In genomic region chr3:59244343-59244742, GRCh38 we compare ENCODE assay signal across 22 cellular contexts.
DNase-seq lines count a peak whose midpoint lies in the region; ATAC-seq and TF ChIP-seq lines count a peak whose summit lies in the region.
"Had no signal": no experiment of that assay in that cellular context is flagged by ENCODE, and none has a peak within 500 bp of the region (broad histone marks: within the 10 kb centered on the region; RNA-seq: fewer than 3 reads in every experiment).

No MANE protein-coding gene starts in this region.

- H3K79me2 ChIP-seq in PC-3 (ENCODE audit: low read length) (no peaks in the 10 kb centered on the region), trophoblast cell (ENCODE audit: control insufficient read depth, insufficient read depth, low read length, poor library complexity) (no peaks in the 10 kb centered on the region)

- H3K9me3 ChIP-seq in right atrium auricular region (no peaks in the 10 kb centered on the region), PC-3 (ENCODE audit: low read length) (no peaks in the 10 kb centered on the region), trophoblast cell (ENCODE audit: insufficient read depth, low read depth, low read length) (no peaks in the 10 kb centered on the region)
- H3K9me3 ChIP-seq: A549, BE2C had no signal

- H3K18ac ChIP-seq in trophoblast cell (ENCODE audit: low read length) = no peak overlapping the region

- H4K20me1 ChIP-seq in PC-3 (ENCODE audit: low read length) = no peaks in the 10 kb centered on the region
- H4K20me1 ChIP-seq: BLaER1 treated with 17β-estradiol and CSF1 and Interleukin-3, amounts not matched to agents 10 nM and 100 nM had no signal

- ATAC-seq in Right ventricle myocardium superior (ENCODE audit: poor library complexity) (peak; percentile 51), PC-3 (no peak), GM21367 (IDR thresholded peaks at IDR 0.05; ENCODE audit: unreplicated experiment) (no peak), GM21390 (IDR thresholded peaks at IDR 0.05; ENCODE audit: unreplicated experiment) (no peak)
- ATAC-seq: A549, GM12878 had no signal

- H3K4me2 ChIP-seq in PC-3 (ENCODE audit: low read length) (no peak overlapping the region), trophoblast cell (ENCODE audit: low read length) (no peak overlapping the region)
- H3K4me2 ChIP-seq: A549; BLaER1 treated with 17β-estradiol and CSF1 and Interleukin-3, amounts not matched to agents 10 nM and 100 nM had no signal

- H2BK120ac ChIP-seq in trophoblast cell (ENCODE audit: insufficient read depth, low read length, poor library complexity) = no peak overlapping the region

- H3K4me1 ChIP-seq in right atrium auricular region (peaks cover 0 to 9% of the 10 kb centered on the region in 2 donors), PC-3 (ENCODE audit: insufficient read depth, low read length) (peaks cover 70% of the 10 kb centered on the region), trophoblast cell (ENCODE audit: control insufficient read depth in 1 of 2, insufficient read depth in 2 of 2, low read length in 2 of 2) (peaks cover 0 to 5% of the 10 kb centered on the region in 2 experiments)
- H3K4me1 ChIP-seq: A549, BE2C had no signal

- H4K91ac ChIP-seq in trophoblast cell (ENCODE audit: low read depth, low read length) = no peak overlapping the region

- no TSS peak for BruUV-seq in PC-3 (replicated peaks; lab: Mats Ljungman, UMichigan)

- H4K12ac ChIP-seq in trophoblast cell (ENCODE audit: low read depth, low read length) = no peak overlapping the region

- intact Hi-C loops in Right ventricle myocardium superior (cut with DNase I) (no loop called here), PC-3 (cut with micrococcal nuclease) (loop anchor here (10.0 kb wide), 1 partner anchor 370 kb away; no protein-coding TSS in a partner anchor)

- H3K23ac ChIP-seq in trophoblast cell (ENCODE audit: low read length) = no peak overlapping the region

- H3K36me3 ChIP-seq in right atrium auricular region (no peaks in the 10 kb centered on the region), PC-3 (ENCODE audit: low read depth, low read length) (no peaks in the 10 kb centered on the region), trophoblast cell (ENCODE audit: control insufficient read depth in 1 of 2, insufficient read depth in 2 of 2, low read length in 2 of 2) (no peaks in the 10 kb centered on the region)
- H3K36me3 ChIP-seq: BE2C had no signal

- no peak overlapping the region for H2AK5ac ChIP-seq in trophoblast cell (ENCODE audit: low read length)

- peak overlapping the region; percentile 77; the same call in 1 of the 2 replicates for H3K9ac ChIP-seq in PC-3 (ENCODE audit: low read length)
- no peak overlapping the region for H3K9ac ChIP-seq in trophoblast cell (ENCODE audit: low read length)
- H3K9ac ChIP-seq: BLaER1 treated with 17β-estradiol and CSF1 and Interleukin-3, amounts not matched to agents 10 nM and 100 nM; GM23248 had no signal

- no peak overlapping the region for H3K4ac ChIP-seq in trophoblast cell (ENCODE audit: low read depth, low read length)

- H2BK12ac ChIP-seq in trophoblast cell (ENCODE audit: low read length) = peak overlapping the region; percentile 56

- H3K79me1 ChIP-seq in trophoblast cell (ENCODE audit: low read length) = no peaks in the 10 kb centered on the region

- peak overlapping the region; percentile 45 for H4K8ac ChIP-seq in trophoblast cell (ENCODE audit: low read depth, low read length)

- H3K14ac ChIP-seq in trophoblast cell (ENCODE audit: low read length) = no peak overlapping the region

- H3K27me3 ChIP-seq in right atrium auricular region = no peaks in the 10 kb centered on the region
- H3K27me3 ChIP-seq in PC-3 (ENCODE audit: low read length) = no peaks in the 10 kb centered on the region
- no peaks in the 10 kb centered on the region for H3K27me3 ChIP-seq in trophoblast cell (ENCODE audit: insufficient read depth, low read length)
- H3K27me3 ChIP-seq: BE2C; BLaER1 treated with 17β-estradiol and CSF1 and Interleukin-3, amounts not matched to agents 10 nM and 100 nM had no signal

- TF ChIP-seq CTCF in right atrium auricular region (IDR thresholded peaks at IDR 0.05) (no peak), PC-3 (conservative IDR thresholded peaks at IDR 0.05; ENCODE audit: low read depth, low read length) (no peak)

- no peak for DNase-seq in Right ventricle myocardium superior
- no peak for DNase-seq in right atrium auricular region (ENCODE audit: low spot score)
- no peak for DNase-seq in PC-3
- DNase-seq in trophoblast cell = no peak
- DNase-seq: 8988T; ACHN; AML-193; BE2C; CD4-positive, alpha-beta T cell; CD8-positive, alpha-beta memory T cell; DMS 273 treated with DMSO at 0.1 percent for 48 hours; DMS79; EL; GDM1; GM23248; H7; HCEC 1CT had no signal

- no peak overlapping the region for H2BK5ac ChIP-seq in trophoblast cell (ENCODE audit: low read depth, low read length, poor library complexity)

- H2AFZ ChIP-seq in PC-3 (ENCODE audit: low read length) (no peak overlapping the region), trophoblast cell (ENCODE audit: insufficient read depth, low read length, poor library complexity) (no peak overlapping the region)
- H2AFZ ChIP-seq: GM23248 had no signal

- H3K9me2 ChIP-seq in PC-3 (replicated peaks; ENCODE audit: low read length) = no peaks in the 10 kb centered on the region

- CTCF ChIA-PET in PC-3 (lab: Charles Lee) = no interaction called here

- WGBS in trophoblast cell (ENCODE audit: extremely low coverage, insufficient coverage, insufficient read length) = 100% methylated on average over 1 of the region's 6 CpGs

- H3K27ac ChIP-seq in right atrium auricular region (no peak overlapping the region), PC-3 (ENCODE audit: low read length) (peak overlapping the region; percentile 95), trophoblast cell (ENCODE audit: low read depth, low read length) (no peak overlapping the region)
- H3K27ac ChIP-seq: A549; BLaER1 treated with 17β-estradiol and CSF1 and Interleukin-3, amounts not matched to agents 10 nM and 100 nM; GM23248 had no signal

- POLR2A ChIA-PET in PC-3 (lab: Charles Lee; ENCODE audit: unreplicated experiment) = no interaction called here

- H3K4me3 ChIP-seq in right atrium auricular region (no peak overlapping the region), PC-3 (ENCODE audit: low read length) (no peak overlapping the region), trophoblast cell (ENCODE audit: low read depth, low read length) (no peak overlapping the region)
- H3K4me3 ChIP-seq: A549; BLaER1 treated with 17β-estradiol and CSF1 and Interleukin-3, amounts not matched to agents 10 nM and 100 nM; GM12878; GM23248 had no signal

- H3F3A ChIP-seq in PC-3 (ENCODE audit: low read length, unreplicated experiment) = peaks cover 11% of the 10 kb centered on the region
